20 cellular contexts compared by ENCODE assay signal in the genomic region with DNA sequence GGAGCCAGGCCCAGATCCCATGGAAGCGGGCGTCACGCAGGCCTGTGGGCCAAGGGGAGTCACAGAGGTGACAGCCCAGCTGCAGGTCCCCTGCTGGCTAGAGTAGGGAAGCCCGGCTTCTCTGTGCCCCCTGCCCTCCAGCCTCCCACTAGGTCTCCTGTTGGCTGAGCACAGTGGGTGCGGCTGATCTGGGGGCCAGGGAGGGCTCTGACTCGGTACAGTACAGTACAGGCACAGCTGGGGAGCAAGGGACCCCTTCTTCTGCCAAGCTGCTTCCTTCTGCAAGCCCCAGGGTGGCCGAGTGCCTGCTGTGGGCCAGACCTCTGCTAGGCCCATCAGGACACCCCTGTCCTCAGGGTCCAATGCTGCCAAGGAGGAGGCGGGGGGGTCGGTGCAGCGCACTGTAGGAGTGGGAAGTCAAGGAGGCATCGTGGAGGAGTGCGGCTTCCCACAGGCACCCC. TPM values are rescaled to one million over a fixed set of nuclear protein-coding genes. Genes with fewer than 3 reads are reported as not detected.
A peak's percentile ranks its signal among the peaks of the same experiment; 100 is the strongest.
DNase-seq lines count a peak whose midpoint lies in the region; ATAC-seq and TF ChIP-seq lines count a peak whose summit lies in the region.
"Had no signal": no experiment of that assay in that cellular context is flagged by ENCODE, and none has a peak within 500 bp of the region (broad histone marks: within the 10 kb centered on the region; RNA-seq: fewer than 3 reads in every experiment).

No MANE protein-coding gene starts in this region.

- no peak overlapping the region for H3K4me3 ChIP-seq in upper lobe of left lung
- H3K4me3 ChIP-seq: K562 had no signal

- no peak for TF ChIP-seq CTCF in RWPE1 (conservative IDR thresholded peaks at IDR 0.05; ENCODE audit: low read depth)
- TF ChIP-seq CTCF in upper lobe of left lung (IDR thresholded peaks at IDR 0.05) = no peak

- no peak for TF ChIP-seq EP300 in upper lobe of left lung (IDR thresholded peaks at IDR 0.05)

- intact Hi-C loops in activated CD4-positive, alpha-beta T cell treated with anti-CD3 and anti-CD28 coated beads, Interleukin-2, amount 10 ng/mL, durations not matched to agents 24 days and 14 days (cut with micrococcal nuclease) = no loop called here
- intact Hi-C loops in activated CD4-positive, alpha-beta T cell treated with anti-CD3 and anti-CD28 coated beads for 36 hours (cut with DNase I, micrococcal nuclease) = loop anchor here in 1 of 2 experiments (5.0 kb wide), 1 partner anchor 41 kb away; no protein-coding TSS in a partner anchor

- H3K4me1 ChIP-seq in upper lobe of left lung = peaks cover 17 to 34% (median 27%) of the 10 kb centered on the region in 4 donors

- TF ChIP-seq POLR2A in upper lobe of left lung (IDR thresholded peaks at IDR 0.05) = no peak

- ATAC-seq in activated CD4-positive, alpha-beta T cell treated with anti-CD3 and anti-CD28 coated beads for 36 hours = no peak
- ATAC-seq in upper lobe of left lung (ENCODE audit: low FRiP score in 2 of 2) = no peak
- no peak for ATAC-seq in GM18861 (IDR thresholded peaks at IDR 0.05; ENCODE audit: unreplicated experiment)
- ATAC-seq: K562; naive thymus-derived CD8-positive, alpha-beta T cell had no signal

- H3K4me1 Mint-ChIP-seq in activated CD4-positive, alpha-beta T cell treated with anti-CD3 and anti-CD28 coated beads, Interleukin-2, amount 10 ng/mL, durations not matched to agents 24 days and 14 days = peaks cover 13% of the 10 kb centered on the region
- no peaks in the 10 kb centered on the region for H3K4me1 Mint-ChIP-seq in activated CD4-positive, alpha-beta T cell treated with anti-CD3 and anti-CD28 coated beads for 36 hours

- peak; percentile 56 for DNase-seq in activated CD4-positive, alpha-beta T cell treated with anti-CD3 and anti-CD28 coated beads, Interleukin-2, amount 10 ng/mL, durations not matched to agents 24 days and 14 days
- no peak for DNase-seq in activated CD4-positive, alpha-beta T cell treated with anti-CD3 and anti-CD28 coated beads for 36 hours
- DNase-seq in RWPE1 (ENCODE audit: low spot score) (no peak), islet precursor cell (peak; percentile 57), upper lobe of left lung (peak in 1 of 2 donors; percentile 53), T-helper 9 cell (no peak)
- no peak for DNase-seq in stimulated activated CD4-positive, alpha-beta T cell treated with anti-CD3 and anti-CD28 coated beads, Interleukin-4, amount 100 ng/mL, for 1 hour
- DNase-seq: 8988T; activated effector memory CD4-positive, alpha-beta T cell treated with anti-CD3 and anti-CD28 coated beads, Interleukin-2, amount 50 U/mL, for 16 hours; amniotic stem cell; MV-4-11; NCI-H2081; NCI-H526 treated with DMSO at 0.1 percent for 48 hours; SIG-M5; stimulated activated CD4-positive, alpha-beta T cell treated with anti-CD3 and anti-CD28 coated beads, Interleukin-4, amount 100 ng/mL, for 24 hours; T-helper 2 cell had no signal

- CTCF ChIA-PET in activated CD4-positive, alpha-beta T cell treated with anti-CD3 and anti-CD28 coated beads for 36 hours (lab: Charles Lee) = interaction anchor here (0.8 kb wide), 1 partner anchor 40 kb away, joined by 3 read pairs; no protein-coding TSS in a partner anchor
- CTCF ChIA-PET in RWPE1 (lab: Yijun Ruan, JAX) = no interaction called here

- H3K27me3 ChIP-seq in upper lobe of left lung = no peaks in the 10 kb centered on the region

- peaks cover 0 to 17% (median 9%) of the 10 kb centered on the region in 4 donors for H3K36me3 ChIP-seq in upper lobe of left lung

- POLR2A ChIA-PET in activated CD4-positive, alpha-beta T cell treated with anti-CD3 and anti-CD28 coated beads for 36 hours (lab: Charles Lee) = no interaction called here
- POLR2A ChIA-PET in RWPE1 (lab: Yijun Ruan, JAX; ENCODE audit: low non-redundant PET) = no interaction called here

- H3K36me3 Mint-ChIP-seq in activated CD4-positive, alpha-beta T cell treated with anti-CD3 and anti-CD28 coated beads, Interleukin-2, amount 10 ng/mL, durations not matched to agents 24 days and 14 days (ENCODE audit: low read depth) = no peaks in the 10 kb centered on the region
- no peaks in the 10 kb centered on the region for H3K36me3 Mint-ChIP-seq in activated CD4-positive, alpha-beta T cell treated with anti-CD3 and anti-CD28 coated beads for 36 hours (ENCODE audit: low read depth)
- H3K36me3 Mint-ChIP-seq: CD14-positive monocyte had no signal

- no peak overlapping the region for H3K27ac Mint-ChIP-seq in activated CD4-positive, alpha-beta T cell treated with anti-CD3 and anti-CD28 coated beads, Interleukin-2, amount 10 ng/mL, durations not matched to agents 24 days and 14 days
- H3K27ac Mint-ChIP-seq in activated CD4-positive, alpha-beta T cell treated with anti-CD3 and anti-CD28 coated beads for 36 hours = no peak overlapping the region

- no peaks in the 10 kb centered on the region for H3K27me3 Mint-ChIP-seq in activated CD4-positive, alpha-beta T cell treated with anti-CD3 and anti-CD28 coated beads, Interleukin-2, amount 10 ng/mL, durations not matched to agents 24 days and 14 days
- no peaks in the 10 kb centered on the region for H3K27me3 Mint-ChIP-seq in activated CD4-positive, alpha-beta T cell treated with anti-CD3 and anti-CD28 coated beads for 36 hours
- H3K27me3 Mint-ChIP-seq: naive thymus-derived CD8-positive, alpha-beta T cell had no signal

- 87 to 92% methylated on average over 4 to 12 of the region's 12 CpGs for WGBS in upper lobe of left lung, 2 donors

- H3K9me3 ChIP-seq in upper lobe of left lung = no peaks in the 10 kb centered on the region

- H3K27ac ChIP-seq in RWPE1 (peak overlapping the region; percentile 88; the same call in 1 of the 2 replicates), upper lobe of left lung (peak overlapping the region in 3 of 4 donors; percentile 1 to 36 (median 27))

- no peak overlapping the region for H3K4me3 Mint-ChIP-seq in activated CD4-positive, alpha-beta T cell treated with anti-CD3 and anti-CD28 coated beads, Interleukin-2, amount 10 ng/mL, durations not matched to agents 24 days and 14 days
- H3K4me3 Mint-ChIP-seq in activated CD4-positive, alpha-beta T cell treated with anti-CD3 and anti-CD28 coated beads for 36 hours = no peak overlapping the region
- H3K4me3 Mint-ChIP-seq: CD14-positive monocyte; naive thymus-derived CD8-positive, alpha-beta T cell had no signal

- H3K9me3 Mint-ChIP-seq in activated CD4-positive, alpha-beta T cell treated with anti-CD3 and anti-CD28 coated beads, Interleukin-2, amount 10 ng/mL, durations not matched to agents 24 days and 14 days = no peaks in the 10 kb centered on the region
- no peaks in the 10 kb centered on the region for H3K9me3 Mint-ChIP-seq in activated CD4-positive, alpha-beta T cell treated with anti-CD3 and anti-CD28 coated beads for 36 hours (ENCODE audit: low read depth)
- H3K9me3 Mint-ChIP-seq: naive thymus-derived CD8-positive, alpha-beta T cell had no signal

RNA-seq across cellular contexts. Expression of gene SUSD2, which starts 10.1 kb away (rescaled TPM):
- 0.75 and 0.78 TPM in 2 replicates for total RNA-seq in activated CD4-positive, alpha-beta T cell treated with anti-CD3 and anti-CD28 coated beads, Interleukin-2, amount 10 ng/mL, durations not matched to agents 24 days and 14 days
- under 1 TPM; 0.65 to 0.80 TPM for total RNA-seq in activated CD4-positive, alpha-beta T cell treated with anti-CD3 and anti-CD28 coated beads for 36 hours
- total RNA-seq in upper lobe of left lung = 100 to 1,000 TPM; 191 to 645 (median 348) TPM

RNA-seq across cellular contexts. Expression of gene GGT5, which starts 53.5 kb away (rescaled TPM):
- 0.07 TPM in 1 of 2 replicates, not detected in the other for total RNA-seq in activated CD4-positive, alpha-beta T cell treated with anti-CD3 and anti-CD28 coated beads, Interleukin-2, amount 10 ng/mL, durations not matched to agents 24 days and 14 days
- total RNA-seq in activated CD4-positive, alpha-beta T cell treated with anti-CD3 and anti-CD28 coated beads for 36 hours = under 1 TPM in 1 of 2 experiments, not detected in 1; 0.04 TPM
- total RNA-seq in upper lobe of left lung = 10 to 100 TPM in 5 of 6 donors, 1 to 10 TPM in 1; 4.2 to 47.4 (median 29.6) TPM

Comparison
In these comparisons a context has a peak if more than half of its experiments do, and no peak if none do; other contexts are left out.
1. DNase-seq: peak in activated CD4-positive, alpha-beta T cell treated with anti-CD3 and anti-CD28 coated beads, Interleukin-2, amount 10 ng/mL, durations not matched to agents 24 days and 14 days (single experiment) and islet precursor cell (single experiment); none in activated CD4-positive, alpha-beta T cell treated with anti-CD3 and anti-CD28 coated beads for 36 hours (single experiment), RWPE1 (single experiment), T-helper 9 cell (single experiment) and stimulated activated CD4-positive, alpha-beta T cell treated with anti-CD3 and anti-CD28 coated beads, Interleukin-4, amount 100 ng/mL, for 1 hour (single experiment).
2. RNA of gene SUSD2, which starts 10.1 kb away (total RNA-seq): 191 to 645 TPM in upper lobe of left lung; 0.65 to 0.80 TPM in activated CD4-positive, alpha-beta T cell treated with anti-CD3 and anti-CD28 coated beads for 36 hours and 0.75 to 0.78 TPM in activated CD4-positive, alpha-beta T cell treated with anti-CD3 and anti-CD28 coated beads, Interleukin-2, amount 10 ng/mL, durations not matched to agents 24 days and 14 days; every median in the first group is over 100 times any median in the second.